Comparison of ENCODE assay signal across 10 cellular contexts in the genomic region with DNA sequence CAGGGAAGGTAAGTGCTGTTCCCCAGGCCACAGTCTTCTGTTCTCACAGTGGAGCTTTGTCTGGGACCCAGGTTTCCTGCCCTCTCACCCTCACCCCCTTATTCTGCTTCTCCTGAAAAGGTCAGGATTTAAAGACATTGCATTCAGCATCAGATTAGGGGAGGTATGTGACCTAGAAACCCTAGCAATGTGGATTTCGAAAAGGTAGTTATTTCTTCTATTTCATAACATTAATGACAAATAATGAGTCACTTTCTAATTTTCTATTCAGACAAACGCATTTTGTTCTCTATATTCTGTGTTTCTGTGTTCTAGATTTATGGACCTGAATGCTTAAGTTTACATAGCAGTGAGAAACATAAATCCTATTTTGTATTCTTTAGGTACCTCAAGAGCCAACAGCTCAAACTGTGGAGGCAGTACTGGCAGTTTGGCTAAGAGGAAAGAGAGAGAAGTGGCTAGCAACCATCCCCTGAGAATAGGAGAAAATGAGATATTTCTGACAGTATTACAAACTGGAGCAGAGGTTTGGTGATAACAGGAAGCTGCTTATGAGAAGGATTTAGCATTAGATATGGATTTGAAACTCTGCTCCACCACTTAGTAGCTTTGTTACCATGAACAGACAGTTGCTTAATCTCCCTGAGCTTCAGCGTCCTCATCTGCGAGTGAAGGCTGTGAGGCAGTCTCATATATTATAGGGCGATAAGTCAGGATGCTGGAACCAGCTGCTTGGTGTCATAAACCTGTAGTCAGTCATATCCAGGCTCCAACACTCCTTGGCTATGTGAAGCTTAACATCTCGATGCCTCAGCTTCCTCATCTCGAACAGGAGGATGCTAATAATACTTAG. TPM values are rescaled to one million over a fixed set of nuclear protein-coding genes. Genes with fewer than 3 reads are reported as not detected.
DNase-seq lines count a peak whose midpoint lies in the region; ATAC-seq and TF ChIP-seq lines count a peak whose summit lies in the region.
"Had no signal": no experiment of that assay in that cellular context is flagged by ENCODE, and none has a peak within 500 bp of the region (broad histone marks: within the 10 kb centered on the region; RNA-seq: fewer than 3 reads in every experiment).

No MANE protein-coding gene starts in this region.

- H3K4me3 ChIP-seq in adipocyte (ENCODE audit: low read length) = peak overlapping the region; percentile 60
- H3K4me3 ChIP-seq in cardiac muscle cell = no peak overlapping the region
- H3K4me3 ChIP-seq in smooth muscle cell = no peak overlapping the region

- H2AFZ ChIP-seq in smooth muscle cell (ENCODE audit: low read depth) = no peak overlapping the region

- H3K36me3 Mint-ChIP-seq in HFFc6 (ENCODE audit: low read depth) = peaks cover 4% of the 10 kb centered on the region; the same call in 1 of the 2 replicates
- H3K36me3 Mint-ChIP-seq: natural killer cell had no signal

- no peaks in the 10 kb centered on the region for H3K9me3 ChIP-seq in adipocyte (ENCODE audit: control insufficient read depth, low read length)
- H3K9me3 ChIP-seq in cardiac muscle cell (ENCODE audit: low read depth) = no peaks in the 10 kb centered on the region
- H3K9me3 ChIP-seq in smooth muscle cell (replicated peaks; ENCODE audit: low read depth) = no peaks in the 10 kb centered on the region

- no peaks in the 10 kb centered on the region for H3K9me3 Mint-ChIP-seq in HFFc6

- H3F3A ChIP-seq in smooth muscle cell (ENCODE audit: low read depth) = no peaks in the 10 kb centered on the region

- H3K27me3 Mint-ChIP-seq in HFFc6 (ENCODE audit: insufficient read depth) = no peaks in the 10 kb centered on the region

- no peaks in the 10 kb centered on the region for H3K27me3 ChIP-seq in adipocyte (replicated peaks; ENCODE audit: control insufficient read depth, insufficient read depth, low read length)
- no peaks in the 10 kb centered on the region for H3K27me3 ChIP-seq in cardiac muscle cell
- no peaks in the 10 kb centered on the region for H3K27me3 ChIP-seq in smooth muscle cell (ENCODE audit: low read depth)

- H3K4me1 ChIP-seq in adipocyte (ENCODE audit: control insufficient read depth, insufficient read depth, low read length) = peaks cover 33% of the 10 kb centered on the region
- H3K4me1 ChIP-seq in cardiac muscle cell (ENCODE audit: low read depth) = peaks cover 47% of the 10 kb centered on the region
- H3K4me1 ChIP-seq in smooth muscle cell (ENCODE audit: low read depth) = peaks cover 51% of the 10 kb centered on the region

- H3K27ac Mint-ChIP-seq in HFFc6 = peak overlapping the region; percentile 90
- H3K27ac Mint-ChIP-seq: natural killer cell had no signal

- peak overlapping the region; percentile 65 for H3K4me2 ChIP-seq in smooth muscle cell

- no peaks in the 10 kb centered on the region for H4K20me1 ChIP-seq in smooth muscle cell (ENCODE audit: low read depth)

- H3K36me3 ChIP-seq in adipocyte (ENCODE audit: control insufficient read depth, insufficient read depth, low read length, severe bottlenecking) (no peaks in the 10 kb centered on the region), cardiac muscle cell (no peaks in the 10 kb centered on the region), smooth muscle cell (ENCODE audit: low read depth) (no peaks in the 10 kb centered on the region)

- H3K9ac ChIP-seq in adipocyte (ENCODE audit: low read length) = peak overlapping the region; percentile 57
- peak overlapping the region; percentile 19 for H3K9ac ChIP-seq in smooth muscle cell (ENCODE audit: low read depth)

- peak overlapping the region; percentile 96 for H3K27ac ChIP-seq in cardiac muscle cell
- peak overlapping the region; percentile 49 for H3K27ac ChIP-seq in smooth muscle cell (ENCODE audit: low read depth)

- 20% methylated on average over 7 of the region's 7 CpGs for WGBS in smooth muscle cell (ENCODE audit: low lambda C conversion rate)

- H3K79me2 ChIP-seq in smooth muscle cell (ENCODE audit: low read depth) = no peaks in the 10 kb centered on the region

- peaks cover 63% of the 10 kb centered on the region for H3K4me1 Mint-ChIP-seq in HFFc6 (ENCODE audit: low read depth)
- H3K4me1 Mint-ChIP-seq: natural killer cell had no signal

- no peak for TF ChIP-seq CTCF in HFFc6 (IDR thresholded peaks at IDR 0.05)
- TF ChIP-seq CTCF in cardiac muscle cell (IDR thresholded peaks at IDR 0.05; ENCODE audit: low read depth, low read length) = no peak
- no peak for TF ChIP-seq CTCF in smooth muscle cell (IDR thresholded peaks at IDR 0.05; ENCODE audit: borderline replicate concordance, insufficient read depth, poor library complexity, severe bottlenecking)

- ATAC-seq in activated CD4-positive, CD25-positive, alpha-beta regulatory T cell treated with anti-CD3 and anti-CD28 coated beads, Interleukin-2, amount 50 U/mL, for 24 hours = no peak
- ATAC-seq in GM21529 (IDR thresholded peaks at IDR 0.05; ENCODE audit: unreplicated experiment) = no peak
- ATAC-seq: natural killer cell had no signal

- DNase-seq in HFFc6 (peak; percentile 6), adipocyte (ENCODE audit: low read depth) (no peak), cardiac muscle cell (ENCODE audit: low read depth in 1 of 2, low spot score in 1 of 2) (peak in 1 of 2 donors; percentile 66), smooth muscle cell (lab: John Stamatoyannopoulos, UW; ENCODE audit: unreplicated experiment) (no peak), 8988T (no peak), cerebellar cortex (ENCODE audit: low spot score) (no peak)
- DNase-seq: natural killer cell, NCI-H1436 treated with DMSO at 0.1 percent for 48 hours had no signal

- H3K4me3 Mint-ChIP-seq in HFFc6 = peak overlapping the region; percentile 67
- H3K4me3 Mint-ChIP-seq: natural killer cell had no signal

RNA-seq across cellular contexts. Expression of gene CDK14, which starts 28.2 kb away (rescaled TPM):
- 10 to 100 TPM; 18.4 to 28.6 (median 27.2) TPM for total RNA-seq in HFFc6 (2021; fragmentation: NEBNext Ultra II Directional; extraction: Animal tissue kit (Norgen Biotek cat#: 25700))
- total RNA-seq in cardiac muscle cell (20.6 and 22.5 TPM in 2 replicates), smooth muscle cell (5.3 and 11.2 TPM in 2 replicates)
- polyA plus RNA-seq in cardiac muscle cell (23.1 and 27.9 TPM in 2 replicates), smooth muscle cell (4.1 and 5.1 TPM in 2 replicates)
